Comparison of ENCODE assay signal across 15 cellular contexts in the genomic region with DNA sequence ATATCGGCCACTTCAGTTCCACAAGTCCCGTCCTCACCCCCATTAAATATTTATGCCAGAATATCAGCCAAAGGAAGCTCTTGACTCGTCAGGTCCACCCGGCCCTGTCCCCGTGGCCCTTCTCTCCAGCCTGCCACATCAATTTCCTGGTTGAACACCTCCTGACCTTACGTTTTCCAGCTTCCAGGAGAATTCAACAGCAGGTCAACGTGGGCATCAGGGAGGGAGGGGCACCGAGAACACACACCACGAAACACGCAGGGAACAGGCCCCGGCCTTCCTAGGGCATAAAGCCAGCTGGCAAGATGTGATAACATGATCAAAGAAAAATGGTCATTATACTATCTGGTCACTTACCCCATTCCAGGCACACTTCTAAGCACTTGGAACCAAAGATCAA. TPM values are rescaled to one million over a fixed set of nuclear protein-coding genes. Genes with fewer than 3 reads are reported as not detected.
DNase-seq lines count a peak whose midpoint lies in the region; ATAC-seq and TF ChIP-seq lines count a peak whose summit lies in the region.
"Had no signal": no experiment of that assay in that cellular context is flagged by ENCODE, and none has a peak within 500 bp of the region (broad histone marks: within the 10 kb centered on the region; RNA-seq: fewer than 3 reads in every experiment).

No MANE protein-coding gene starts in this region.

- H3K27ac Mint-ChIP-seq in chondrocyte (ENCODE audit: unreplicated experiment) (no peak overlapping the region), nephron progenitor cell (peak overlapping the region; percentile 2)
- H3K27ac Mint-ChIP-seq: IgD-negative memory B cell had no signal

- H3K14ac ChIP-seq in IMR-90 (replicated peaks; ENCODE audit: low read depth, low read length): no peak overlapping the region

- dilution Hi-C loops in IMR-90 (cut with HindIII; ENCODE audit: low sequenced_read_pairs, unreplicated experiment): no loop called here

- BruUV-seq in IMR-90 (replicated peaks; lab: Mats Ljungman, UMichigan): no TSS peak

- DNase-seq in IMR-90 (no peak), chondrocyte (ENCODE audit: low spot score) (peak; percentile 51), nephron progenitor cell (no peak), sciatic nerve (ENCODE audit: low spot score) (peak; percentile 19), esophagus squamous epithelium (lab: John Stamatoyannopoulos, UW) (no peak), NCI-H187 (lab: John Stamatoyannopoulos, UW) (no peak), uterus (no peak)
- DNase-seq: DMS53, GF-D8 had no signal

- no peak overlapping the region for H2BK120ac ChIP-seq in IMR-90 (ENCODE audit: low read depth, low read length)

- CTCF ChIA-PET in IMR-90 (lab: Yijun Ruan, JAX): no interaction called here

- POLR2A ChIA-PET in IMR-90 (lab: Charles Lee; ENCODE audit: unreplicated experiment): no interaction called here

- H3K4ac ChIP-seq in IMR-90 (ENCODE audit: low read depth, low read length): no peak overlapping the region

- in situ Hi-C loops in IMR-90 (cut with MboI; ENCODE audit: low sequenced_read_pairs): no loop called here

- no peak overlapping the region for H2BK20ac ChIP-seq in IMR-90 (ENCODE audit: low read depth, low read length)

- no peak overlapping the region for H3K4me3 ChIP-seq in IMR-90 (ENCODE audit: insufficient read depth, low read depth, low read length)
- H3K4me3 ChIP-seq in esophagus squamous epithelium: no peak overlapping the region
- H3K4me3 ChIP-seq in uterus: no peak overlapping the region
- H3K4me3 ChIP-seq: A549 had no signal

- H3K9me3 Mint-ChIP-seq in chondrocyte (ENCODE audit: low read depth) (no peaks in the 10 kb centered on the region), nephron progenitor cell (no peaks in the 10 kb centered on the region)
- H3K9me3 Mint-ChIP-seq: IgD-negative memory B cell had no signal

- no peak overlapping the region for H4K8ac ChIP-seq in IMR-90 (ENCODE audit: low read depth in 2 of 2, low read length in 2 of 2)

- H2AFZ ChIP-seq in IMR-90 (replicated peaks; ENCODE audit: low read length, poor library complexity): peak overlapping the region; percentile 3

- no peak for TF ChIP-seq RAD21 in IMR-90 (IDR thresholded peaks at IDR 0.05; ENCODE audit: low read length)

- H3K23ac ChIP-seq in IMR-90 (ENCODE audit: low read depth, low read length): no peak overlapping the region

- no peak overlapping the region for H2BK5ac ChIP-seq in IMR-90 (ENCODE audit: low read depth, low read length, poor library complexity, severe bottlenecking)

- H3K79me1 ChIP-seq in IMR-90 (ENCODE audit: low read depth in 1 of 2, low read length in 2 of 2): no peaks in the 10 kb centered on the region; a peak in 1 of 4 replicates

- H3K4me1 ChIP-seq in IMR-90 (ENCODE audit: control insufficient read depth, insufficient read depth, low read length) (peaks cover 5% of the 10 kb centered on the region; the same call in 1 of the 2 replicates), esophagus squamous epithelium (no peaks in the 10 kb centered on the region), uterus (no peaks in the 10 kb centered on the region)
- H3K4me1 ChIP-seq: A549 had no signal

- no peak overlapping the region for H3K27ac ChIP-seq in IMR-90 (ENCODE audit: insufficient read depth, low read length)
- no peak overlapping the region for H3K27ac ChIP-seq in esophagus squamous epithelium
- H3K27ac ChIP-seq in uterus: no peak overlapping the region
- H3K27ac ChIP-seq: A549, C4-2B had no signal

- no peak overlapping the region for H2BK15ac ChIP-seq in IMR-90 (ENCODE audit: low read depth, low read length)

- no peak overlapping the region for H3K18ac ChIP-seq in IMR-90 (ENCODE audit: low read depth, low read length)

- ATAC-seq in IMR-90 (ENCODE audit: low read depth): no peak
- no peak for ATAC-seq in sciatic nerve
- ATAC-seq: A549, HCT116 had no signal

- H3K9me3 ChIP-seq in IMR-90 (ENCODE audit: control insufficient read depth, insufficient read depth, low read length) (no peaks in the 10 kb centered on the region), esophagus squamous epithelium (no peaks in the 10 kb centered on the region), uterus (no peaks in the 10 kb centered on the region)
- H3K9me3 ChIP-seq: A549, BE2C had no signal

- no peak overlapping the region for H3K56ac ChIP-seq in IMR-90 (ENCODE audit: extremely low read depth, insufficient read depth, low read length)

- whole genome bisulfite sequencing in IMR-90 (ENCODE audit: extremely low coverage in 2 of 2, insufficient read length in 1 of 2), 2 experiments: 90% methylated on average over 2 of the region's 11 CpGs; no CpG with 5 or more reads in 1 of the 2 experiments
- 68 to 75% methylated on average over 7 to 11 of the region's 11 CpGs for WGBS in esophagus squamous epithelium, 2 donors

- no peak overlapping the region for H2AK9ac ChIP-seq in IMR-90 (replicated peaks; ENCODE audit: low read depth, low read length, poor library complexity)

- peaks cover 8% of the 10 kb centered on the region for H4K20me1 ChIP-seq in IMR-90 (ENCODE audit: insufficient read depth, low read length)

- H4K91ac ChIP-seq in IMR-90 (ENCODE audit: insufficient read depth, low read depth, low read length): no peak overlapping the region

- no peak overlapping the region for H3K4me2 ChIP-seq in IMR-90 (ENCODE audit: low read depth, low read length)
- H3K4me2 ChIP-seq: A549 had no signal

- H3K9me1 ChIP-seq in IMR-90 (ENCODE audit: insufficient read depth, low read length): no peaks in the 10 kb centered on the region

- H3K36me3 Mint-ChIP-seq in chondrocyte (ENCODE audit: low read depth) (peaks cover 1% of the 10 kb centered on the region), nephron progenitor cell (ENCODE audit: low read depth) (no peaks in the 10 kb centered on the region)
- H3K36me3 Mint-ChIP-seq: IgD-negative memory B cell had no signal

- peaks cover 1% of the 10 kb centered on the region; the same call in 1 of the 2 replicates for H3K27me3 ChIP-seq in IMR-90 (ENCODE audit: control insufficient read depth, insufficient read depth, low read length)
- H3K27me3 ChIP-seq in esophagus squamous epithelium: peaks cover 0 to 67% (median 0%) of the 10 kb centered on the region in 4 donors
- H3K27me3 ChIP-seq in uterus: no peaks in the 10 kb centered on the region
- H3K27me3 ChIP-seq: BE2C had no signal

- H3K27me3 Mint-ChIP-seq in chondrocyte (ENCODE audit: low read depth): peaks cover 25% of the 10 kb centered on the region
- H3K27me3 Mint-ChIP-seq in nephron progenitor cell (ENCODE audit: low read depth, poor library complexity): peaks cover 4% of the 10 kb centered on the region

- H2AK5ac ChIP-seq in IMR-90 (ENCODE audit: low read depth, low read length): no peak overlapping the region

- TF ChIP-seq CTCF in IMR-90 (conservative IDR thresholded peaks at IDR 0.05; ENCODE audit: low read depth, low read length) (no peak), chondrocyte (IDR thresholded peaks at IDR 0.05) (no peak), nephron progenitor cell (IDR thresholded peaks at IDR 0.05) (no peak), esophagus squamous epithelium (IDR thresholded peaks at IDR 0.05) (no peak), uterus (IDR thresholded peaks at IDR 0.05) (no peak)

- no peak overlapping the region for H3K9ac ChIP-seq in IMR-90 (ENCODE audit: low read depth, low read length)

- no peaks in the 10 kb centered on the region for H3K36me3 ChIP-seq in IMR-90 (ENCODE audit: control insufficient read depth, insufficient read depth, low read length)
- H3K36me3 ChIP-seq in esophagus squamous epithelium: no peaks in the 10 kb centered on the region
- H3K36me3 ChIP-seq in uterus: no peaks in the 10 kb centered on the region
- H3K36me3 ChIP-seq: BE2C had no signal

- no peak overlapping the region for H3K4me3 Mint-ChIP-seq in chondrocyte (ENCODE audit: unreplicated experiment)
- H3K4me3 Mint-ChIP-seq in nephron progenitor cell: no peak overlapping the region
- H3K4me3 Mint-ChIP-seq: IgD-negative memory B cell had no signal

- no peak overlapping the region for H4K5ac ChIP-seq in IMR-90 (ENCODE audit: low read depth, low read length)

- H3K4me1 Mint-ChIP-seq in chondrocyte (ENCODE audit: low read depth) (no peaks in the 10 kb centered on the region), nephron progenitor cell (peaks cover 31% of the 10 kb centered on the region)
- H3K4me1 Mint-ChIP-seq: IgD-negative memory B cell had no signal

- intact Hi-C loops in IMR-90 (cut with micrococcal nuclease) (no loop called here), sciatic nerve (cut with DNase I) (loop anchor here (5.0 kb wide), 1 partner anchor 45 kb away; the partner anchor contains the start of gene PNPLA5), esophagus squamous epithelium (cut with DNase I) (no loop called here), uterus (cut with DNase I; ENCODE audit: low total_unique reads) (no loop called here)

- no peak for TF ChIP-seq POLR2A in IMR-90 (IDR thresholded peaks at IDR 0.05; ENCODE audit: low read depth, low read length)
- no peak for TF ChIP-seq POLR2A in esophagus squamous epithelium (IDR thresholded peaks at IDR 0.05)
- TF ChIP-seq POLR2A in uterus (IDR thresholded peaks at IDR 0.05): no peak

TF ChIP-seq in IMR-90, 13 proteins besides CTCF, POLR2A, EP300 and RAD21 (continues in another document):
- TF ChIP-seq FOS (IDR thresholded peaks at IDR 0.05; ENCODE audit: low read depth, low read length) (no peak), RCOR1 (IDR thresholded peaks at IDR 0.05; ENCODE audit: insufficient replicate concordance, low read length) (no peak), MAZ (IDR thresholded peaks at IDR 0.05; ENCODE audit: borderline replicate concordance, low read depth, low read length) (no peak)

RNA-seq across cellular contexts. Expression of gene SULT4A1, which starts 15.3 kb away (rescaled TPM):
- 1.1 TPM in 2 replicates for total RNA-seq in IMR-90 (2012; rRNA removed)
- polyA plus RNA-seq in IMR-90 (2012; rRNA removed): 4.8 and 5.2 TPM in 2 replicates
- polyA plus RNA-seq in IMR-90 (2012; cell fraction: cytosol; rRNA removed): 1.5 and 2.4 TPM in 2 replicates
- 41.6 and 44.7 TPM in 2 replicates for polyA plus RNA-seq in IMR-90 (2012; cell fraction: nucleus; rRNA removed; ENCODE audit: low replicate concordance)
- 0.68 to 3.3 TPM (median 2.9 TPM) in 3 replicates for total RNA-seq in chondrocyte
- 0.27 TPM for total RNA-seq in sciatic nerve
- not detected for total RNA-seq in esophagus squamous epithelium
- 1 to 10 TPM in 1 of 4 donors, not detected in 3; 2.1 TPM for total RNA-seq in uterus
- polyA plus RNA-seq: A549, IgD-negative memory B cell had no signal

RNA-seq across cellular contexts. Expression of gene EFCAB6, which starts 34.9 kb away (rescaled TPM):
- 1.1 TPM in 2 replicates for total RNA-seq in IMR-90 (2012; rRNA removed)
- polyA plus RNA-seq in IMR-90 (2012; rRNA removed): 0.30 and 0.44 TPM in 2 replicates
- polyA plus RNA-seq in IMR-90 (2012; cell fraction: cytosol; rRNA removed): 0.15 and 0.18 TPM in 2 replicates
- polyA plus RNA-seq in IMR-90 (2012; cell fraction: nucleus; rRNA removed; ENCODE audit: low replicate concordance): 0.08 and 0.49 TPM in 2 replicates
- 0.49 to 1.5 TPM (median 1.1 TPM) in 3 replicates for total RNA-seq in chondrocyte
- 4.4 TPM for total RNA-seq in sciatic nerve
- 1 to 10 TPM in 2 of 4 donors, under 1 TPM in 2; 0.22 to 1.5 (median 0.90) TPM for total RNA-seq in esophagus squamous epithelium
- total RNA-seq in uterus: 1 to 10 TPM; 2.0 to 8.4 (median 5.7) TPM
- polyA plus RNA-seq: IgD-negative memory B cell had no signal

RNA-seq across cellular contexts. Expression of gene PNPLA5, which starts 44.8 kb away (rescaled TPM):
- total RNA-seq in IMR-90 (2012; rRNA removed): 0.18 TPM in 1 of 2 replicates, not detected in the other
- 0.13 and 0.44 TPM in 2 replicates for polyA plus RNA-seq in IMR-90 (2012; rRNA removed)
- polyA plus RNA-seq in IMR-90 (2012; cell fraction: cytosol; rRNA removed): 0.29 and 0.50 TPM in 2 replicates
- polyA plus RNA-seq in IMR-90 (2012; cell fraction: nucleus; rRNA removed; ENCODE audit: low replicate concordance): 0.65 TPM in 2 replicates
- total RNA-seq in chondrocyte: not detected in 3 replicates
- not detected for total RNA-seq in sciatic nerve
- not detected for total RNA-seq in esophagus squamous epithelium
- total RNA-seq in uterus: not detected
- total RNA-seq: H4 had no signal
- polyA plus RNA-seq: A549, IgD-negative memory B cell had no signal

Comparison
In these comparisons a context has a peak if more than half of its experiments do, and no peak if none do; other contexts are left out.
1. DNase-seq: peak in chondrocyte (single experiment) and sciatic nerve (single experiment); none in IMR-90 (single experiment), nephron progenitor cell (single experiment), esophagus squamous epithelium (single experiment), NCI-H187 (0 of 2) and uterus (0 of 2).